In the genomic region with DNA sequence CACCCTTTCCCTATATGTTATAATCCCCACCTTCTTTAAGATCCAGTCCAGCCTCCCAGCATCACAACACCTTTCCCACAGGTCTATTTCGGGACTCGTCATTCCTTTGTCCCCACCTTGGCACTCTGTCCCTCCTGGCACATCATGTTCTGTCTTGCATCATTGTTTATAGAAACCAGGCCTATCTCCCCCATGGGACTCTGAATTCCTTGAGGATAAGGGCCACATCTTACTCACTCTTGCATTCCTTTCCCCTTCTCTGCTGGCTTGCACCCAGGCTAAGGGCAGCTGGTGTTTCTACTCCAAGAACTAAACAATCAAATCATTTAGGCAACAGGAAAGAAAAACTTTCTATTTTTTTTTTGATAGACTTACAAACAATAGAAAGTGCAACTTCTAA, we compare ENCODE assay signal across 9 cellular contexts.
DNase-seq lines count a peak whose midpoint lies in the region; ATAC-seq, FAIRE-seq and TF ChIP-seq lines count a peak whose summit lies in the region.
"Had no signal": no experiment of that assay in that cellular context is flagged by ENCODE, and none has a peak within 500 bp of the region (broad histone marks: within the 10 kb centered on the region; RNA-seq: fewer than 3 reads in every experiment).

No MANE protein-coding gene starts in this region.

- intact Hi-C loops in left lung (cut with DNase I) (no loop called here), aorta (cut with DNase I) (no loop called here)

- H3K4ac ChIP-seq in H1 (replicated peaks; ENCODE audit: insufficient read length, low read depth, low read length): no peak overlapping the region

- no peak overlapping the region for H2AK5ac ChIP-seq in H1 (ENCODE audit: low read depth, low read length)

- no peak overlapping the region for H2BK12ac ChIP-seq in H1 (ENCODE audit: low read depth, low read length)

- no peak for TF ChIP-seq RAD21 in H1 (IDR thresholded peaks at IDR 0.05 in 1 of 2, conservative IDR thresholded peaks at IDR 0.05 in 1 of 2; ENCODE audit: low read depth in 2 of 2, low read length in 2 of 2)

- peaks cover 0 to 4% of the 10 kb centered on the region in 2 experiments for H4K20me1 ChIP-seq in H1 (replicated peaks in 1 of 2; ENCODE audit: control insufficient read depth in 1 of 2, insufficient read depth in 2 of 2, low read length in 2 of 2)

- no peak overlapping the region for H4K91ac ChIP-seq in H1 (replicated peaks; ENCODE audit: insufficient read length, low read length)

- no peaks in the 10 kb centered on the region for H3K9me3 ChIP-seq in H1 (ENCODE audit: insufficient read depth in 2 of 2, low read depth in 1 of 2, low read length in 1 of 2)
- H3K9me3 ChIP-seq in left lung: no peaks in the 10 kb centered on the region
- H3K9me3 ChIP-seq in aorta (ENCODE audit: control insufficient read depth, low read length): no peaks in the 10 kb centered on the region
- H3K9me3 ChIP-seq: esophagus muscularis mucosa had no signal

- H3K27me3 ChIP-seq in H1 (replicated peaks in 1 of 4; ENCODE audit: control insufficient read depth in 3 of 4, extremely low read depth in 1 of 4, insufficient read depth in 3 of 4, low read length in 3 of 4): no peaks in the 10 kb centered on the region
- H3K27me3 ChIP-seq in left lung: no peaks in the 10 kb centered on the region
- no peaks in the 10 kb centered on the region for H3K27me3 ChIP-seq in aorta (ENCODE audit: control insufficient read depth in 1 of 2, insufficient read depth in 2 of 2, low read length in 1 of 2)
- H3K27me3 ChIP-seq: esophagus muscularis mucosa had no signal

- no peak overlapping the region for H3K56ac ChIP-seq in H1 (replicated peaks; ENCODE audit: insufficient read length, low read depth, low read length)

- no peaks in the 10 kb centered on the region for H3K79me2 ChIP-seq in H1 (ENCODE audit: control insufficient read depth in 1 of 2, insufficient read depth in 2 of 2, low read length in 2 of 2)

- ATAC-seq in left lung: peak; percentile 77
- ATAC-seq in aorta (ENCODE audit: low FRiP score): peak; percentile 12
- no peak for ATAC-seq in HG03565 (IDR thresholded peaks at IDR 0.05; ENCODE audit: unreplicated experiment)

- H3K14ac ChIP-seq in H1 (ENCODE audit: insufficient read length): no peak overlapping the region

- no peak for TF ChIP-seq POLR2A in H1 (IDR thresholded peaks at IDR 0.05; ENCODE audit: control extremely low read depth in 1 of 2, low read depth in 2 of 2, low read length in 2 of 2)

- no peaks in the 10 kb centered on the region for H3K4me1 ChIP-seq in H1 (replicated peaks in 1 of 4; ENCODE audit: control insufficient read depth in 3 of 4, insufficient read depth in 4 of 4, low read length in 3 of 4)
- peaks cover 0 to 40% of the 10 kb centered on the region in 2 donors for H3K4me1 ChIP-seq in left lung
- H3K4me1 ChIP-seq in aorta (ENCODE audit: control insufficient read depth in 1 of 2, insufficient read depth in 2 of 2, low read length in 2 of 2): peaks cover 2 to 4% of the 10 kb centered on the region in 2 donors

- no peak overlapping the region for H2AFZ ChIP-seq in H1 (ENCODE audit: low read length)

- CTCF ChIA-PET in H1 (lab: Charles Lee; ENCODE audit: partially characterized antibody): interaction anchor here (0.6 kb wide), 1 partner anchor 293 kb away, joined by 3 read pairs; no protein-coding TSS in a partner anchor

- 95% methylated on average over 2 of the region's 2 CpGs; no CpG with 5 or more reads in 1 of the 2 experiments for WGBS in H1 (ENCODE audit: extremely low coverage in 1 of 2, insufficient coverage in 1 of 2, insufficient read length in 1 of 2, insufficient replicate concordance in 2 of 2, low coverage in 1 of 2, low lambda C conversion rate in 2 of 2, missing lambda C conversion rate in 1 of 2), 2 experiments
- WGBS in aorta, 2 donors: 4 to 5% methylated on average over 2 of the region's 2 CpGs

- TF ChIP-seq EP300 in H1 (IDR thresholded peaks at IDR 0.05; ENCODE audit: borderline replicate concordance in 1 of 2, low read depth in 2 of 2, low read length in 2 of 2): no peak

- H3K4me3 ChIP-seq in H1 (ENCODE audit: extremely low read depth in 1 of 4, insufficient read depth in 2 of 4, low read depth in 3 of 4, low read length in 4 of 4) (no peak overlapping the region), left lung (no peak overlapping the region), aorta (ENCODE audit: low read length in 2 of 2) (no peak overlapping the region)
- H3K4me3 ChIP-seq: esophagus muscularis mucosa had no signal

- H3K9ac ChIP-seq in H1 (replicated peaks in 1 of 4; ENCODE audit: extremely low read depth in 1 of 4, low read depth in 3 of 4, low read length in 3 of 4): no peak overlapping the region

- H2BK20ac ChIP-seq in H1 (ENCODE audit: low read length): no peak overlapping the region

- H3K36me3 ChIP-seq in H1 (ENCODE audit: control insufficient read depth in 2 of 4, insufficient read depth in 4 of 4, low read length in 3 of 4): no peaks in the 10 kb centered on the region
- H3K36me3 ChIP-seq in left lung: no peaks in the 10 kb centered on the region
- no peaks in the 10 kb centered on the region for H3K36me3 ChIP-seq in aorta (ENCODE audit: control insufficient read depth in 1 of 2, insufficient read depth in 2 of 2, low read length in 1 of 2)
- H3K36me3 ChIP-seq: esophagus muscularis mucosa had no signal

- H3K23ac ChIP-seq in H1 (ENCODE audit: insufficient read length): no peak overlapping the region

- POLR2A ChIA-PET in H1 (lab: Charles Lee; ENCODE audit: partially characterized antibody): no interaction called here

- DNase-seq in HT1080 (ENCODE audit: low read depth) (peak; percentile 45), H1 (ENCODE audit: low read depth in 1 of 2, low spot score in 2 of 2) (no peak), left lung (no peak), aorta (peak in 1 of 2 donors; percentile 73), Kasumi-1 (lab: John Stamatoyannopoulos, UW) (no peak)
- no peak for DNase-seq in stimulated activated CD4-positive, alpha-beta T cell treated with anti-CD3 and anti-CD28 coated beads, Interleukin-12 subunit alpha, Interleukin-12 subunit beta, amount 100 ng/mL, for 4 hours
- DNase-seq: amniotic stem cell had no signal

- peaks cover 5% of the 10 kb centered on the region; the same call in 1 of the 2 replicates for H3K23me2 ChIP-seq in H1 (ENCODE audit: low read depth, low read length)

- H3K27ac ChIP-seq in H1 (ENCODE audit: low read depth, low read length): no peak overlapping the region
- H3K27ac ChIP-seq in left lung: peak overlapping the region in 1 of 2 donors; percentile 66
- no peak overlapping the region for H3K27ac ChIP-seq in aorta (ENCODE audit: low read depth in 1 of 2, low read length in 2 of 2)
- H3K27ac ChIP-seq: esophagus muscularis mucosa had no signal

- H4K5ac ChIP-seq in H1 (ENCODE audit: insufficient read length, low read depth, low read length): no peak overlapping the region

- FAIRE-seq in H1 (lab: Jason Lieb, UNC): no peak

- 0 out of 2 replicates have a peak, but pooled peaks cover 2% of the 10 kb centered on the region for H3K79me1 ChIP-seq in H1 (ENCODE audit: low read depth, low read length)

- no peak overlapping the region for H2BK120ac ChIP-seq in H1 (replicated peaks; ENCODE audit: low read depth, low read length)

- no peak overlapping the region for H3K18ac ChIP-seq in H1 (ENCODE audit: extremely low read depth, low read length)

- no peak for TF ChIP-seq CTCF in H1 (IDR thresholded peaks at IDR 0.05; ENCODE audit: control extremely low read depth in 1 of 3, insufficient read depth in 1 of 3, low read depth in 1 of 3, low read length in 3 of 3)
- no peak for TF ChIP-seq CTCF in left lung (IDR thresholded peaks at IDR 0.05)

- no peak overlapping the region for H2BK15ac ChIP-seq in H1 (ENCODE audit: low read length)

- no peak overlapping the region for H2BK5ac ChIP-seq in H1 (ENCODE audit: low read depth, low read length)

- H3K4me2 ChIP-seq in H1 (ENCODE audit: insufficient read depth in 1 of 2, low read depth in 2 of 2, low read length in 2 of 2): no peak overlapping the region

- no peak overlapping the region; the same call in 1 of the 2 replicates for H4K8ac ChIP-seq in H1 (ENCODE audit: extremely low read depth, insufficient read depth, low read length)

TF ChIP-seq in H1, 55 proteins besides CTCF, POLR2A, EP300 and RAD21:
- no peak for TF ChIP-seq SRF (IDR thresholded peaks at IDR 0.05; ENCODE audit: low read depth, low read length)
- TF ChIP-seq CEBPB (IDR thresholded peaks at IDR 0.05; ENCODE audit: low read depth, low read length): peak; percentile 13; the same call in 1 of the 2 replicates
